Comparison of ENCODE assay signal across 11 cellular contexts in the genomic region with DNA sequence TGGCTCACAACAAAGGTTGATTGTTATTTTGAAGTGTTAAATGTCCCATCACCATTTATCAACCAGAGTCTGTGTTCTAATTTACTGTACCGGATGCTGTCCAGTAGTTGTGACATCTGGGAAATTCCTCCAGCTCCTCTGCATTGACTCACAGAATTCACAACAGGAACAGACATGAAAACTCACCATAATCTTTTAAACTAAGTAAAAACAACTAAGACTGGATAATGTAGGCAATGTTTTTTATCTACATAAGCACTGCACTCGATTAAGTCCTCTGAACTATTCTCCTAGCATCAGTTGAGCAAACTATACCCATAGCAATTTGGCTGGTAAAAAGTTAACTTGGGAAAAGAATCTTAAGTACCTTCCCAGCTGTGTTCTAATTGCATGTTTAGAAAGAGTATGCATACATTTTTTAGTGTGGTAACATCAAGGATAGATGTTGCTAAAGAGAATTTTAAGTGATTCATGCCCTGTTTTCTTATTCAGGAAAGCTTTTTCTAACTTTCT. TPM values are rescaled to one million over a fixed set of nuclear protein-coding genes. Genes with fewer than 3 reads are reported as not detected.
DNase-seq lines count a peak whose midpoint lies in the region; ATAC-seq and TF ChIP-seq lines count a peak whose summit lies in the region.
"Had no signal": no experiment of that assay in that cellular context is flagged by ENCODE, and none has a peak within 500 bp of the region (broad histone marks: within the 10 kb centered on the region; RNA-seq: fewer than 3 reads in every experiment).

No MANE protein-coding gene starts in this region.

- no peaks in the 10 kb centered on the region for H3K27me3 ChIP-seq in smooth muscle cell (ENCODE audit: low read depth)

- H3K4me1 Mint-ChIP-seq in T-helper 2 cell treated with Interferon-gamma antibody and Interleukin-4, amounts not matched to agents 5 μg/mL and 100 μg/mL, for 36 hours (ENCODE audit: low read depth) = peaks cover 30% of the 10 kb centered on the region
- H3K4me1 Mint-ChIP-seq in activated CD8-positive, alpha-beta T cell treated with anti-CD3 and anti-CD28 coated beads, Interleukin-2, amount 10 ng/mL, durations not matched to agents 7 days and 5 days (ENCODE audit: low read depth) = peaks cover 49% of the 10 kb centered on the region

- no peaks in the 10 kb centered on the region for H3K79me2 ChIP-seq in smooth muscle cell (ENCODE audit: low read depth)

- no peaks in the 10 kb centered on the region for H3K36me3 ChIP-seq in smooth muscle cell (ENCODE audit: low read depth)

- H3K9me3 ChIP-seq in smooth muscle cell (replicated peaks; ENCODE audit: low read depth) = no peaks in the 10 kb centered on the region

- peak overlapping the region; percentile 100 for H3K27ac ChIP-seq in smooth muscle cell (ENCODE audit: low read depth)

- ATAC-seq in activated CD8-positive, alpha-beta T cell treated with anti-CD3 and anti-CD28 coated beads, Interleukin-2, amount 10 ng/mL, durations not matched to agents 7 days and 5 days = no peak
- no peak for ATAC-seq in GM21723 (IDR thresholded peaks at IDR 0.05; ENCODE audit: unreplicated experiment)
- ATAC-seq: left lobe of liver had no signal

- peak overlapping the region; percentile 69 for H3K4me2 ChIP-seq in smooth muscle cell

- peak overlapping the region; percentile 0 for H3K4me3 Mint-ChIP-seq in T-helper 2 cell treated with Interferon-gamma antibody and Interleukin-4, amounts not matched to agents 5 μg/mL and 100 μg/mL, for 36 hours
- H3K4me3 Mint-ChIP-seq in activated CD8-positive, alpha-beta T cell treated with anti-CD3 and anti-CD28 coated beads, Interleukin-2, amount 10 ng/mL, durations not matched to agents 7 days and 5 days = no peak overlapping the region

- H4K20me1 ChIP-seq in smooth muscle cell (ENCODE audit: low read depth) = no peaks in the 10 kb centered on the region

- peaks cover 5% of the 10 kb centered on the region for H3K36me3 Mint-ChIP-seq in T-helper 2 cell treated with Interferon-gamma antibody and Interleukin-4, amounts not matched to agents 5 μg/mL and 100 μg/mL, for 36 hours (ENCODE audit: low read depth)
- peaks cover 13% of the 10 kb centered on the region for H3K36me3 Mint-ChIP-seq in activated CD8-positive, alpha-beta T cell treated with anti-CD3 and anti-CD28 coated beads, Interleukin-2, amount 10 ng/mL, durations not matched to agents 7 days and 5 days (ENCODE audit: low read depth)

- no peaks in the 10 kb centered on the region for H3K4me1 ChIP-seq in smooth muscle cell (ENCODE audit: low read depth)

- H3K9me3 Mint-ChIP-seq in T-helper 2 cell treated with Interferon-gamma antibody and Interleukin-4, amounts not matched to agents 5 μg/mL and 100 μg/mL, for 36 hours = peaks cover 9% of the 10 kb centered on the region
- no peaks in the 10 kb centered on the region for H3K9me3 Mint-ChIP-seq in activated CD8-positive, alpha-beta T cell treated with anti-CD3 and anti-CD28 coated beads, Interleukin-2, amount 10 ng/mL, durations not matched to agents 7 days and 5 days (ENCODE audit: insufficient read depth)

- POLR2A ChIA-PET in activated CD8-positive, alpha-beta T cell treated with anti-CD3 and anti-CD28 coated beads, Interleukin-2, amount 10 ng/mL, durations not matched to agents 7 days and 5 days (lab: Charles Lee) = interaction anchor here (1.1 kb wide), 1 partner anchor 9 kb away, joined by 3 read pairs; no protein-coding TSS in a partner anchor

- H3F3A ChIP-seq in smooth muscle cell (ENCODE audit: low read depth) = peaks cover 7% of the 10 kb centered on the region

- H2AFZ ChIP-seq in smooth muscle cell (ENCODE audit: low read depth) = peak overlapping the region; percentile 49

- CTCF ChIA-PET in activated CD8-positive, alpha-beta T cell treated with anti-CD3 and anti-CD28 coated beads, Interleukin-2, amount 10 ng/mL, durations not matched to agents 7 days and 5 days (lab: Charles Lee) = interaction anchor here (0.7 to 1.5 kb wide), 7 partner anchors 8 to 150 kb away, joined by 3 to 5 read pairs (median 4); no protein-coding TSS in a partner anchor

- H3K4me3 ChIP-seq in fibroblast of villous mesenchyme (ENCODE audit: low read depth, low read length) (no peak overlapping the region), smooth muscle cell (no peak overlapping the region)

- TF ChIP-seq CTCF in fibroblast of villous mesenchyme (IDR thresholded peaks at IDR 0.05; ENCODE audit: insufficient read depth, low read depth, low read length) = no peak
- TF ChIP-seq CTCF in smooth muscle cell (IDR thresholded peaks at IDR 0.05; ENCODE audit: borderline replicate concordance, insufficient read depth, poor library complexity, severe bottlenecking) = no peak

- H3K27me3 Mint-ChIP-seq in T-helper 2 cell treated with Interferon-gamma antibody and Interleukin-4, amounts not matched to agents 5 μg/mL and 100 μg/mL, for 36 hours (ENCODE audit: low read depth) = no peaks in the 10 kb centered on the region
- H3K27me3 Mint-ChIP-seq in activated CD8-positive, alpha-beta T cell treated with anti-CD3 and anti-CD28 coated beads, Interleukin-2, amount 10 ng/mL, durations not matched to agents 7 days and 5 days (ENCODE audit: low read depth) = no peaks in the 10 kb centered on the region

- no peak overlapping the region for H3K27ac Mint-ChIP-seq in T-helper 2 cell treated with Interferon-gamma antibody and Interleukin-4, amounts not matched to agents 5 μg/mL and 100 μg/mL, for 36 hours
- peak overlapping the region; percentile 70 for H3K27ac Mint-ChIP-seq in activated CD8-positive, alpha-beta T cell treated with anti-CD3 and anti-CD28 coated beads, Interleukin-2, amount 10 ng/mL, durations not matched to agents 7 days and 5 days

- no peak for DNase-seq in T-helper 2 cell treated with Interferon-gamma antibody and Interleukin-4, amounts not matched to agents 5 μg/mL and 100 μg/mL, for 36 hours (ENCODE audit: low spot score)
- DNase-seq in T-helper 2 cell = no peak
- DNase-seq in activated CD8-positive, alpha-beta T cell treated with anti-CD3 and anti-CD28 coated beads, Interleukin-2, amount 10 ng/mL, durations not matched to agents 7 days and 5 days = peak; percentile 14
- DNase-seq in fibroblast of villous mesenchyme (ENCODE audit: low read depth) = peak; percentile 86
- DNase-seq in smooth muscle cell (lab: John Stamatoyannopoulos, UW; ENCODE audit: unreplicated experiment) = no peak
- no peak for DNase-seq in NCI-H1694 treated with DMSO at 0.1 percent for 48 hours (lab: John Stamatoyannopoulos, UW)
- DNase-seq in NCI-H82 treated with DMSO at 0.1 percent for 48 hours (lab: John Stamatoyannopoulos, UW; ENCODE audit: unreplicated experiment) = no peak
- DNase-seq: activated CD4-positive, CD25-positive, alpha-beta regulatory T cell; NCI-H82 had no signal

- H3K9ac ChIP-seq in smooth muscle cell (ENCODE audit: low read depth) = peak overlapping the region; percentile 92

- 0% methylated on average over 2 of the region's 2 CpGs for WGBS in smooth muscle cell (ENCODE audit: low lambda C conversion rate)

RNA-seq across cellular contexts. Expression of a gene that starts 42.9 kb away (rescaled TPM):
- total RNA-seq in activated CD8-positive, alpha-beta T cell treated with anti-CD3 and anti-CD28 coated beads, Interleukin-2, amount 10 ng/mL, durations not matched to agents 7 days and 5 days = 1 to 10 TPM; 2.6 to 3.4 TPM
- total RNA-seq in fibroblast of villous mesenchyme (137 and 177 TPM in 2 replicates), smooth muscle cell (133 and 146 TPM in 2 replicates)
- 58.8 and 69.1 TPM in 2 replicates for polyA plus RNA-seq in smooth muscle cell

RNA-seq across cellular contexts. Expression of a gene that starts 51.5 kb away (rescaled TPM):
- total RNA-seq in activated CD8-positive, alpha-beta T cell treated with anti-CD3 and anti-CD28 coated beads, Interleukin-2, amount 10 ng/mL, durations not matched to agents 7 days and 5 days = 100 to 1,000 TPM; 154 to 157 TPM
- 1.3 and 2.6 TPM in 2 replicates for total RNA-seq in fibroblast of villous mesenchyme
- total RNA-seq in smooth muscle cell = 0.85 and 8.4 TPM in 2 replicates
- 0.89 TPM in 1 of 2 replicates, not detected in the other for polyA plus RNA-seq in smooth muscle cell

Comparison
In these comparisons a context has a peak if more than half of its experiments do, and no peak if none do; other contexts are left out.
1. DNase-seq: peak in activated CD8-positive, alpha-beta T cell treated with anti-CD3 and anti-CD28 coated beads, Interleukin-2, amount 10 ng/mL, durations not matched to agents 7 days and 5 days (single experiment) and fibroblast of villous mesenchyme (single experiment); none in T-helper 2 cell treated with Interferon-gamma antibody and Interleukin-4, amounts not matched to agents 5 μg/mL and 100 μg/mL, for 36 hours (single experiment), T-helper 2 cell (0 of 5), smooth muscle cell (single experiment), NCI-H1694 treated with DMSO at 0.1 percent for 48 hours (single experiment) and NCI-H82 treated with DMSO at 0.1 percent for 48 hours (single experiment).
2. RNA of a gene that starts 42.9 kb away (total RNA-seq): 137 to 177 TPM in fibroblast of villous mesenchyme and 133 to 146 TPM in smooth muscle cell; 2.6 to 3.4 TPM in activated CD8-positive, alpha-beta T cell treated with anti-CD3 and anti-CD28 coated beads, Interleukin-2, amount 10 ng/mL, durations not matched to agents 7 days and 5 days; every median in the first group is over 10 times any median in the second.
3. RNA of a gene that starts 51.5 kb away (total RNA-seq): 154 to 157 TPM in activated CD8-positive, alpha-beta T cell treated with anti-CD3 and anti-CD28 coated beads, Interleukin-2, amount 10 ng/mL, durations not matched to agents 7 days and 5 days; 0.85 to 8.4 TPM in smooth muscle cell and 1.3 to 2.6 TPM in fibroblast of villous mesenchyme; every median in the first group is over 10 times any median in the second.